In the genomic region with DNA sequence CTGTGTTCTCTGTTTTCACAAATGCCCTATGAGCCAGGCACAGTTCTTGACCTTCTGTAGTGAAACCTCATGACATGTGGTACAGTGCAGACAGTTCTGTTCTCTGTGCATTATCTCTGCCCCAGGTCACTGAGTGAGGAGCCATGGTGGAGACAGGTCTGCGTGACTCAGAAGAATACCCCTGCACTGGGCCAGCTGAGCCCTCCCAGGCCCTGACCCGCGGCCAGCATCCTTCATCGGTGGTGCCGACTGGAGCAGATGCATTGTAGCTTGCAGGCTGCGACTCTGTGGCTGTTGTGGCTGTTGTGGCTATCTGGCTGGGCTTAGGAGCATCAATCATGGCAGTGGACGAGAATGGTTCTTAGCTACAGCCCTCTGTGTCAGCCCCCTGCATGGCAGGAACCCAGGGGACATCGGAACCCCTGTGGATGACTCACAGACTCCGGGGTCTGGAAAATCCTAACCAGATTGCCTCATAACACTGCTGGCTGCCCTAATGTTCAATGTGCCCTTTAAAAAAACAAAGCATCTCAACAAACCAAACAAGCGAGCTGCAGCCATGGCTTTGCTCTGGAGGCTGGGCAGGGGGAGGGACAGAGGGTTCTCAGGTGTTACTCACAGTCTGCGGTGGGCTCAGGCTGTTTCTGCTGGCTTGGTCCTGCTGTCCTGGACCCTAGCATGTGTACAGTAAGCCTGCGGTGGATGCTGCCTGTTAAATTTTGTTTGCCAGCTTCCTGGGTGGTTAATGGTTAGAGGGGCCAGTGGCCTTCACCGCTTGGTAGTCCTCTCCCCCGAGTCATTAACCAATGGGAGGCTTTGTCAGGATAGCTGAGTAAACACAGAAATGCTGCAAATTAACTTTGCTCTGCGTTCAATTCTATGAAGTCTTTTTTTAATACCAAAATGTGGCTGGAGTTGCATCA, we compare ENCODE assay signal across 1 cellular context.
A peak's percentile ranks its signal among the peaks of the same experiment; 100 is the strongest.
TF ChIP-seq lines count a peak whose summit lies in the region.

A gene with protein sequence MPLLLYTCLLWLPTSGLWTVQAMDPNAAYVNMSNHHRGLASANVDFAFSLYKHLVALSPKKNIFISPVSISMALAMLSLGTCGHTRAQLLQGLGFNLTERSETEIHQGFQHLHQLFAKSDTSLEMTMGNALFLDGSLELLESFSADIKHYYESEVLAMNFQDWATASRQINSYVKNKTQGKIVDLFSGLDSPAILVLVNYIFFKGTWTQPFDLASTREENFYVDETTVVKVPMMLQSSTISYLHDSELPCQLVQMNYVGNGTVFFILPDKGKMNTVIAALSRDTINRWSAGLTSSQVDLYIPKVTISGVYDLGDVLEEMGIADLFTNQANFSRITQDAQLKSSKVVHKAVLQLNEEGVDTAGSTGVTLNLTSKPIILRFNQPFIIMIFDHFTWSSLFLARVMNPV (minus strand): TSS at position 689 of the 923 bp plus-strand sequence. CDS start 8,688 bp downstream, outside the sequence.

TF ChIP-seq in HepG2, 621 proteins besides CTCF, POLR2A, EP300 and RAD21 (continues in another document):
- 0 out of 2 replicates have a peak, but pooled peaks have one; percentile 9 for TF ChIP-seq SMC3 (IDR thresholded peaks at IDR 0.05; ENCODE audit: low read length)
- peak; percentile 81 for TF ChIP-seq ZNF280D (CRISPR knock-in tag; IDR thresholded peaks at IDR 0.05)
- no peak for TF ChIP-seq CREB1 (IDR thresholded peaks at IDR 0.05)
- TF ChIP-seq CREB1 (CRISPR knock-in tag; IDR thresholded peaks at IDR 0.05) = no peak
- peak; percentile 84 for TF ChIP-seq ELF3 (CRISPR knock-in tag; IDR thresholded peaks at IDR 0.05)
- TF ChIP-seq, protein P1, sequence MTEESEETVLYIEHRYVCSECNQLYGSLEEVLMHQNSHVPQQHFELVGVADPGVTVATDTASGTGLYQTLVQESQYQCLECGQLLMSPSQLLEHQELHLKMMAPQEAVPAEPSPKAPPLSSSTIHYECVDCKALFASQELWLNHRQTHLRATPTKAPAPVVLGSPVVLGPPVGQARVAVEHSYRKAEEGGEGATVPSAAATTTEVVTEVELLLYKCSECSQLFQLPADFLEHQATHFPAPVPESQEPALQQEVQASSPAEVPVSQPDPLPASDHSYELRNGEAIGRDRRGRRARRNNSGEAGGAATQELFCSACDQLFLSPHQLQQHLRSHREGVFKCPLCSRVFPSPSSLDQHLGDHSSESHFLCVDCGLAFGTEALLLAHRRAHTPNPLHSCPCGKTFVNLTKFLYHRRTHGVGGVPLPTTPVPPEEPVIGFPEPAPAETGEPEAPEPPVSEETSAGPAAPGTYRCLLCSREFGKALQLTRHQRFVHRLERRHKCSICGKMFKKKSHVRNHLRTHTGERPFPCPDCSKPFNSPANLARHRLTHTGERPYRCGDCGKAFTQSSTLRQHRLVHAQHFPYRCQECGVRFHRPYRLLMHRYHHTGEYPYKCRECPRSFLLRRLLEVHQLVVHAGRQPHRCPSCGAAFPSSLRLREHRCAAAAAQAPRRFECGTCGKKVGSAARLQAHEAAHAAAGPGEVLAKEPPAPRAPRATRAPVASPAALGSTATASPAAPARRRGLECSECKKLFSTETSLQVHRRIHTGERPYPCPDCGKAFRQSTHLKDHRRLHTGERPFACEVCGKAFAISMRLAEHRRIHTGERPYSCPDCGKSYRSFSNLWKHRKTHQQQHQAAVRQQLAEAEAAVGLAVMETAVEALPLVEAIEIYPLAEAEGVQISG (CRISPR knock-in tag; IDR thresholded peaks at IDR 0.05) = peak; percentile 56; the same call in 1 of the 2 replicates
- TF ChIP-seq ZNF777 (CRISPR knock-in tag; IDR thresholded peaks at IDR 0.05) = no peak
- peak; percentile 70; the same call in 1 of the 2 replicates for TF ChIP-seq ZNF747 (CRISPR knock-in tag; IDR thresholded peaks at IDR 0.05; ENCODE audit: borderline replicate concordance)
- no peak for TF ChIP-seq CBFB (CRISPR knock-in tag; IDR thresholded peaks at IDR 0.05)
- no peak; the same call in 1 of the 2 replicates for TF ChIP-seq ATF2 (CRISPR knock-in tag; IDR thresholded peaks at IDR 0.05)
- no peak for TF ChIP-seq SETDB1 (CRISPR knock-in tag; IDR thresholded peaks at IDR 0.05; ENCODE audit: borderline replicate concordance)
- 0 out of 2 replicates have a peak, but pooled peaks have one; percentile 39 for TF ChIP-seq STAT6 (CRISPR knock-in tag; IDR thresholded peaks at IDR 0.05; ENCODE audit: borderline replicate concordance)
- TF ChIP-seq, protein P2, sequence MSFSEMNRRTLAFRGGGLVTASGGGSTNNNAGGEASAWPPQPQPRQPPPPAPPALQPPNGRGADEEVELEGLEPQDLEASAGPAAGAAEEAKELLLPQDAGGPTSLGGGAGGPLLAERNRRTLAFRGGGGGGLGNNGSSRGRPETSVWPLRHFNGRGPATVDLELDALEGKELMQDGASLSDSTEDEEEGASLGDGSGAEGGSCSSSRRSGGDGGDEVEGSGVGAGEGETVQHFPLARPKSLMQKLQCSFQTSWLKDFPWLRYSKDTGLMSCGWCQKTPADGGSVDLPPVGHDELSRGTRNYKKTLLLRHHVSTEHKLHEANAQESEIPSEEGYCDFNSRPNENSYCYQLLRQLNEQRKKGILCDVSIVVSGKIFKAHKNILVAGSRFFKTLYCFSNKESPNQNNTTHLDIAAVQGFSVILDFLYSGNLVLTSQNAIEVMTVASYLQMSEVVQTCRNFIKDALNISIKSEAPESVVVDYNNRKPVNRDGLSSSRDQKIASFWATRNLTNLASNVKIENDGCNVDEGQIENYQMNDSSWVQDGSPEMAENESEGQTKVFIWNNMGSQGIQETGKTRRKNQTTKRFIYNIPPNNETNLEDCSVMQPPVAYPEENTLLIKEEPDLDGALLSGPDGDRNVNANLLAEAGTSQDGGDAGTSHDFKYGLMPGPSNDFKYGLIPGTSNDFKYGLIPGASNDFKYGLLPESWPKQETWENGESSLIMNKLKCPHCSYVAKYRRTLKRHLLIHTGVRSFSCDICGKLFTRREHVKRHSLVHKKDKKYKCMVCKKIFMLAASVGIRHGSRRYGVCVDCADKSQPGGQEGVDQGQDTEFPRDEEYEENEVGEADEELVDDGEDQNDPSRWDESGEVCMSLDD (CRISPR knock-in tag; IDR thresholded peaks at IDR 0.05; ENCODE audit: borderline replicate concordance) = no peak
- no peak for TF ChIP-seq KLF6 (CRISPR knock-in tag; IDR thresholded peaks at IDR 0.05)
- no peak for TF ChIP-seq KAT8 (CRISPR knock-in tag; IDR thresholded peaks at IDR 0.05)
- no peak for TF ChIP-seq NFE2 (CRISPR knock-in tag; IDR thresholded peaks at IDR 0.05)
- TF ChIP-seq GATAD2A (CRISPR knock-in tag; IDR thresholded peaks at IDR 0.05) = peak; percentile 73
- no peak; the same call in 1 of the 2 replicates for TF ChIP-seq ZNF451 (CRISPR knock-in tag; IDR thresholded peaks at IDR 0.05)
- no peak for TF ChIP-seq BHLHE40 (IDR thresholded peaks at IDR 0.05; ENCODE audit: low read length)
- no peak; the same call in 1 of the 2 replicates for TF ChIP-seq SNAPC5 (CRISPR knock-in tag; IDR thresholded peaks at IDR 0.05; ENCODE audit: borderline replicate concordance)
- TF ChIP-seq GATAD1 (CRISPR knock-in tag; IDR thresholded peaks at IDR 0.05) = 0 out of 2 replicates have a peak, but pooled peaks have one; percentile 16
- TF ChIP-seq, protein P3, sequence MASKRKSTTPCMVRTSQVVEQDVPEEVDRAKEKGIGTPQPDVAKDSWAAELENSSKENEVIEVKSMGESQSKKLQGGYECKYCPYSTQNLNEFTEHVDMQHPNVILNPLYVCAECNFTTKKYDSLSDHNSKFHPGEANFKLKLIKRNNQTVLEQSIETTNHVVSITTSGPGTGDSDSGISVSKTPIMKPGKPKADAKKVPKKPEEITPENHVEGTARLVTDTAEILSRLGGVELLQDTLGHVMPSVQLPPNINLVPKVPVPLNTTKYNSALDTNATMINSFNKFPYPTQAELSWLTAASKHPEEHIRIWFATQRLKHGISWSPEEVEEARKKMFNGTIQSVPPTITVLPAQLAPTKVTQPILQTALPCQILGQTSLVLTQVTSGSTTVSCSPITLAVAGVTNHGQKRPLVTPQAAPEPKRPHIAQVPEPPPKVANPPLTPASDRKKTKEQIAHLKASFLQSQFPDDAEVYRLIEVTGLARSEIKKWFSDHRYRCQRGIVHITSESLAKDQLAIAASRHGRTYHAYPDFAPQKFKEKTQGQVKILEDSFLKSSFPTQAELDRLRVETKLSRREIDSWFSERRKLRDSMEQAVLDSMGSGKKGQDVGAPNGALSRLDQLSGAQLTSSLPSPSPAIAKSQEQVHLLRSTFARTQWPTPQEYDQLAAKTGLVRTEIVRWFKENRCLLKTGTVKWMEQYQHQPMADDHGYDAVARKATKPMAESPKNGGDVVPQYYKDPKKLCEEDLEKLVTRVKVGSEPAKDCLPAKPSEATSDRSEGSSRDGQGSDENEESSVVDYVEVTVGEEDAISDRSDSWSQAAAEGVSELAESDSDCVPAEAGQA (IDR thresholded peaks at IDR 0.05; ENCODE audit: low read depth) = no peak; the same call in 1 of the 2 replicates
- TF ChIP-seq, protein P3 (CRISPR knock-in tag; IDR thresholded peaks at IDR 0.05; ENCODE audit: borderline replicate concordance) = no peak
